Comparison of ENCODE assay signal across 33 cellular contexts in genomic region chr3:4959180-4959579, GRCh38. TPM values are rescaled to one million over a fixed set of nuclear protein-coding genes. Genes with fewer than 3 reads are reported as not detected.
"Had no signal": no experiment of that assay in that cellular context is flagged by ENCODE, and none has a peak within 500 bp of the region (broad histone marks: within the 10 kb centered on the region; RNA-seq: fewer than 3 reads in every experiment).

No MANE protein-coding gene starts in this region.

- FAIRE-seq: urothelium cell line had no signal

- H3K79me2 ChIP-seq: parathyroid adenoma had no signal

- H3K9ac ChIP-seq: neural progenitor cell, parathyroid adenoma had no signal

- H3K4me3 ChIP-seq: neural progenitor cell, ovary, psoas muscle, skin epidermis, smooth muscle cell, spleen, suprapubic skin, thoracic aorta, thyroid gland, tibial nerve, upper lobe of left lung, vagina had no signal

- H3K36me3 Mint-ChIP-seq: natural killer cell, neural progenitor cell had no signal

- H3K27me3 ChIP-seq: neural progenitor cell, ovary, spleen, suprapubic skin, thyroid gland, tibial nerve, upper lobe of left lung, vagina had no signal

- H3K4me3 Mint-ChIP-seq: natural killer cell; nephron; neural progenitor cell; stimulated activated memory B cell treated with anti-CD40 and anti-IgM and Interleukin-4, amounts not matched to agents 10 μg/mL and 1 μg/mL and 100 μg/mL, for 72 hours; stimulated activated naive CD8-positive, alpha-beta T cell treated with anti-CD3 and anti-CD28 coated beads, Interleukin-15, amount 100 ng/mL, for 72 hours had no signal

- H3K4me1 ChIP-seq: psoas muscle, spleen, suprapubic skin, upper lobe of left lung, vagina had no signal

- ATAC-seq: natural killer cell; psoas muscle; right cardiac atrium; sciatic nerve; stimulated activated memory B cell treated with anti-CD40 and anti-IgM and Interleukin-4, amounts not matched to agents 10 μg/mL and 1 μg/mL and 100 μg/mL, for 72 hours; stimulated activated naive CD8-positive, alpha-beta T cell treated with anti-CD3 and anti-CD28 coated beads, Interleukin-15, amount 100 ng/mL, for 72 hours; stimulated activated naive CD8-positive, alpha-beta T cell treated with anti-CD3 and anti-CD28 coated beads, Interleukin-15, Interleukin-2, amounts not matched to agents 100 U/mL and 50 U/mL, for 24 hours had no signal

- H3K4me1 Mint-ChIP-seq: nephron; stimulated activated memory B cell treated with anti-CD40 and anti-IgM and Interleukin-4, amounts not matched to agents 10 μg/mL and 1 μg/mL and 100 μg/mL, for 72 hours; stimulated activated naive CD8-positive, alpha-beta T cell treated with anti-CD3 and anti-CD28 coated beads, Interleukin-15, amount 100 ng/mL, for 72 hours had no signal

- H3K27ac Mint-ChIP-seq: natural killer cell; nephron; neural progenitor cell; progenitor cell of endocrine pancreas; stimulated activated memory B cell treated with anti-CD40 and anti-IgM and Interleukin-4, amounts not matched to agents 10 μg/mL and 1 μg/mL and 100 μg/mL, for 72 hours had no signal

- H3K27me3 Mint-ChIP-seq: progenitor cell of endocrine pancreas; stimulated activated memory B cell treated with anti-CD40 and anti-IgM and Interleukin-4, amounts not matched to agents 10 μg/mL and 1 μg/mL and 100 μg/mL, for 72 hours; stimulated activated naive CD8-positive, alpha-beta T cell treated with anti-CD3 and anti-CD28 coated beads, Interleukin-15, amount 100 ng/mL, for 72 hours had no signal

- H3K4me2 ChIP-seq: neural progenitor cell, smooth muscle cell had no signal

- H2AFZ ChIP-seq: neural progenitor cell, parathyroid adenoma had no signal

- H3K9me3 ChIP-seq: ovary, thyroid gland, vagina had no signal

- H3K36me3 ChIP-seq: neural progenitor cell, ovary, spleen, suprapubic skin, thoracic aorta, thyroid gland, tibial nerve, upper lobe of left lung, vagina had no signal

- DNase-seq: natural killer cell; occipital lobe; ovary; posterior cingulate gyrus; psoas muscle; right cardiac atrium; spleen; stimulated activated CD4-positive, alpha-beta T cell treated with anti-CD3 and anti-CD28 coated beads, Interleukin-12 subunit alpha, Interleukin-12 subunit beta, amount 100 ng/mL, for 4 hours; stimulated activated CD4-positive, alpha-beta T cell treated with anti-CD3 and anti-CD28 coated beads, Interleukin-1b, Interleukin-23, amount 100 ng/mL, for 48 hours; stimulated activated CD4-positive, alpha-beta T cell treated with anti-CD3 and anti-CD28 coated beads, Interleukin-4, amount 100 ng/mL, for 1 hour; stimulated activated CD4-positive, alpha-beta T cell treated with anti-CD3 and anti-CD28 coated beads, Interleukin-4, amount 100 ng/mL, for 4 hours; stimulated activated CD8-positive, alpha-beta memory T cell treated with anti-CD3 and anti-CD28 coated beads, Interleukin-4, amount 100 ng/mL, for 48 hours; stimulated activated naive CD4-positive, alpha-beta T cell; stimulated activated naive CD8-positive, alpha-beta T cell treated with anti-CD3 and anti-CD28 coated beads, Interleukin-15, amount 100 ng/mL, for 72 hours; stimulated activated naive CD8-positive, alpha-beta T cell treated with anti-CD3 and anti-CD28 coated beads, Interleukin-15, Interleukin-2, amounts not matched to agents 100 U/mL and 50 U/mL, for 24 hours; substantia nigra; thyroid gland; trophoblast cell; upper lobe of left lung had no signal

- H3K27ac ChIP-seq: neural progenitor cell, ovary, parathyroid adenoma, psoas muscle, skin epidermis, spleen, suprapubic skin, thoracic aorta, thyroid gland, tibial nerve, upper lobe of left lung, vagina had no signal

RNA-seq across cellular contexts. Expression of gene BHLHE40, which starts 20.1 kb away (rescaled TPM):
- polyA plus RNA-seq: neural cell had no signal
